ENCODE assay signal across 8 cellular contexts in genomic region chr17:19386276-19386863, GRCh38. TPM values are rescaled to one million over a fixed set of nuclear protein-coding genes. Genes with fewer than 3 reads are reported as not detected.
DNase-seq lines count a peak whose midpoint lies in the region; ATAC-seq and TF ChIP-seq lines count a peak whose summit lies in the region.

No MANE protein-coding gene starts in this region.

- TF ChIP-seq POLR2A in stomach (IDR thresholded peaks at IDR 0.05) = no peak

- H3K27ac ChIP-seq in WERI-Rb-1 (peak overlapping the region; percentile 99), stomach (peak overlapping the region; percentile 57 to 94 (median 89))

- H3K36me3 ChIP-seq in WERI-Rb-1 = peaks cover 50% of the 10 kb centered on the region
- H3K36me3 ChIP-seq in stomach = peaks cover 29 to 43% (median 35%) of the 10 kb centered on the region in 4 donors

- H3K4me3 ChIP-seq in WERI-Rb-1 (ENCODE audit: low read depth, low read length) = peak overlapping the region; percentile 55
- H3K4me3 ChIP-seq in stomach = peak overlapping the region; percentile 19 to 28 (median 24)

- ATAC-seq in HG02884 (IDR thresholded peaks at IDR 0.05; ENCODE audit: unreplicated experiment) (no peak), GM21360 (IDR thresholded peaks at IDR 0.05; ENCODE audit: unreplicated experiment) (no peak)

- TF ChIP-seq EP300 in stomach (IDR thresholded peaks at IDR 0.05) = no peak

- H3K9me3 ChIP-seq in WERI-Rb-1 (ENCODE audit: severe bottlenecking) (no peaks in the 10 kb centered on the region), stomach (no peaks in the 10 kb centered on the region)

- DNase-seq in HT1080 (ENCODE audit: low read depth) = peak; percentile 61
- no peak for DNase-seq in WERI-Rb-1
- peak; percentile 84 for DNase-seq in hepatic stellate cell (ENCODE audit: low spot score)
- DNase-seq in stomach = peak; percentile 51
- no peak for DNase-seq in NCI-H748 treated with DMSO at 0.1 percent for 48 hours (lab: John Stamatoyannopoulos, UW)
- DNase-seq in activated gamma-delta T cell (lab: John Stamatoyannopoulos, UW) = no peak

- peaks cover 65 to 88% (median 77%) of the 10 kb centered on the region in 4 donors for H3K4me1 ChIP-seq in stomach

- no peaks in the 10 kb centered on the region for H3K27me3 ChIP-seq in WERI-Rb-1 (ENCODE audit: insufficient read depth, low read depth, severe bottlenecking)
- H3K27me3 ChIP-seq in stomach = no peaks in the 10 kb centered on the region

- intact Hi-C loops in stomach (cut with DNase I; ENCODE audit: low total_unique reads) = no loop called here

- no peak for TF ChIP-seq CTCF in WERI-Rb-1 (IDR thresholded peaks at IDR 0.05; ENCODE audit: low read depth, low read length)
- no peak for TF ChIP-seq CTCF in stomach (IDR thresholded peaks at IDR 0.05)

- WGBS in stomach, 5 donors = 42 to 65% (median 56%) methylated on average over 13 to 17 of the region's 17 CpGs

RNA-seq across cellular contexts. Expression of gene MFAP4, which starts 0.6 kb away (rescaled TPM):
- not detected in 2 replicates for total RNA-seq in HT1080 (2014; rRNA removed; shearing (Covaris generic))
- polyA plus RNA-seq in HT1080 (2015; cell fraction: cytosol; rRNA removed) = not detected in 2 replicates
- polyA plus RNA-seq in HT1080 (2015; cell fraction: nucleus; rRNA removed) = not detected in 2 replicates
- 100 to 1,000 TPM in 2 of 5 donors, 10 to 100 TPM in 3; 29.3 to 125 (median 80.5) TPM for total RNA-seq in stomach
- polyA plus RNA-seq in stomach = 10 to 100 TPM; 44.0 to 56.4 (median 47.7) TPM

RNA-seq across cellular contexts. Expression of gene MAPK7, which starts 8.1 kb away (rescaled TPM):
- total RNA-seq in HT1080 (2014; rRNA removed; shearing (Covaris generic)) = 4.9 and 8.6 TPM in 2 replicates
- polyA plus RNA-seq in HT1080 (2015; cell fraction: cytosol; rRNA removed) = 10.1 and 12.5 TPM in 2 replicates
- polyA plus RNA-seq in HT1080 (2015; cell fraction: nucleus; rRNA removed) = 18.3 and 19.4 TPM in 2 replicates
- total RNA-seq in stomach = 100 to 1,000 TPM in 2 of 5 donors, 10 to 100 TPM in 3; 24.0 to 221 (median 40.2) TPM
- 10 to 100 TPM; 10.3 to 13.4 (median 11.3) TPM for polyA plus RNA-seq in stomach

RNA-seq across cellular contexts. Expression of gene B9D1, which starts 23.8 kb away (rescaled TPM):
- total RNA-seq in HT1080 (2014; rRNA removed; shearing (Covaris generic)) = 33.8 and 39.7 TPM in 2 replicates
- 31.1 and 33.8 TPM in 2 replicates for polyA plus RNA-seq in HT1080 (2015; cell fraction: cytosol; rRNA removed)
- polyA plus RNA-seq in HT1080 (2015; cell fraction: nucleus; rRNA removed) = 19.6 and 22.1 TPM in 2 replicates
- total RNA-seq in stomach = 10 to 100 TPM in 3 of 5 donors, not detected in 2; 10.9 to 22.8 (median 21.3) TPM
- 10 to 100 TPM; 10.9 to 18.4 (median 15.1) TPM for polyA plus RNA-seq in stomach

RNA-seq across cellular contexts. Expression of gene RNF112, which starts 24.7 kb away (rescaled TPM):
- 0.27 TPM in 1 of 2 replicates, not detected in the other for total RNA-seq in HT1080 (2014; rRNA removed; shearing (Covaris generic))
- 0.02 TPM in 2 replicates for polyA plus RNA-seq in HT1080 (2015; cell fraction: cytosol; rRNA removed)
- 0.60 and 0.86 TPM in 2 replicates for polyA plus RNA-seq in HT1080 (2015; cell fraction: nucleus; rRNA removed)
- total RNA-seq in stomach = 1 to 10 TPM in 2 of 5 donors, under 1 TPM in 1, not detected in 2; 0.45 to 4.4 (median 1.7) TPM
- polyA plus RNA-seq in stomach = 1 to 10 TPM; 2.1 to 5.0 (median 2.2) TPM

Comparison
In these comparisons a context has a peak if more than half of its experiments do, and no peak if none do; other contexts are left out.
1. DNase-seq: peak in HT1080 (single experiment), hepatic stellate cell (single experiment) and stomach (single experiment); none in WERI-Rb-1 (single experiment), NCI-H748 treated with DMSO at 0.1 percent for 48 hours (single experiment) and activated gamma-delta T cell (single experiment).
2. RNA of gene MFAP4, which starts 0.6 kb away (total RNA-seq): 29.3 to 125 TPM in stomach; not detected in HT1080; every median in the first group is over 10 times any median in the second.